Comparison of ENCODE assay signal across 15 cellular contexts in the genomic region with DNA sequence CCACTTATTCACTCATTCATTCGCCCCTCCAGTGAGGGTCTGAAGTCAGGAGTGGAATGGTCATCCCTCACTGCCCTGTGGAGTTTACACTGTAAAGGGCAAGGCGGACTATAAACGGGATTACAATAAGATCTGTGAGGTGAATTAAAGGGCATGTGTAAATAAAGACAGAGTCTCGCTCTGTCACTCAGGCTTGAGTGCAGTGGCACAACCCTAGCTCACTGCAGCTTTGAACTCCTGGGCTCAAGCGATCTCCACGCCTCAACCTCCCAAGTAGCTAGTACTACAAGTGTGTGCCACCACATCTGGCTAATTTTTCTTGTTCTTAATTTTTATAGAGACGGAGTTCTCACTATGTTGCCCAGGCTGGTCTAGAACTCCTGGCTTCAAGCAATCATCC.
"Had no signal": no experiment of that assay in that cellular context is flagged by ENCODE, and none has a peak within 500 bp of the region (broad histone marks: within the 10 kb centered on the region; RNA-seq: fewer than 3 reads in every experiment).

No MANE protein-coding gene starts in this region.

- H3K4me1 ChIP-seq: colonic mucosa, sigmoid colon, spleen had no signal

- ATAC-seq: stimulated activated naive CD8-positive, alpha-beta T cell treated with anti-CD3 and anti-CD28 coated beads, Interleukin-15, amount 100 ng/mL, for 72 hours had no signal

- H3K27me3 Mint-ChIP-seq: activated naive CD4-positive, alpha-beta T cell treated with anti-CD3 and anti-CD28 coated beads, Interleukin-2, amount 50 U/mL, for 24 hours had no signal

- H3K9ac ChIP-seq: neural progenitor cell had no signal

- H3K9me3 ChIP-seq: colonic mucosa, sigmoid colon, spleen, thoracic aorta had no signal

- H3K27me3 ChIP-seq: cardiac muscle cell, colonic mucosa, neural progenitor cell had no signal

- H2AFZ ChIP-seq: neural progenitor cell had no signal

- H3K4me1 Mint-ChIP-seq: activated naive CD4-positive, alpha-beta T cell treated with anti-CD3 and anti-CD28 coated beads, Interleukin-2, amount 50 U/mL, for 24 hours; stimulated activated naive CD8-positive, alpha-beta T cell treated with anti-CD3 and anti-CD28 coated beads, Interleukin-15, amount 100 ng/mL, for 72 hours had no signal

- DNase-seq: activated CD4-positive, alpha-beta T cell treated with anti-CD3 and anti-CD28 coated beads for 1 hour; activated CD4-positive, alpha-beta T cell treated with anti-CD3 and anti-CD28 coated beads, Interleukin-2, amount 50 U/mL, for 48 hours; activated effector memory CD4-positive, alpha-beta T cell treated with Interleukin-2 at 50 U/mL for 16 hours; colonic mucosa; midbrain; sigmoid colon; spleen; stimulated activated naive CD8-positive, alpha-beta T cell treated with anti-CD3 and anti-CD28 coated beads, Interleukin-15, amount 100 ng/mL, for 72 hours had no signal

- H3K9me3 Mint-ChIP-seq: activated naive CD4-positive, alpha-beta T cell treated with anti-CD3 and anti-CD28 coated beads, Interleukin-2, amount 50 U/mL, for 24 hours; neural progenitor cell; stimulated activated naive CD8-positive, alpha-beta T cell treated with anti-CD3 and anti-CD28 coated beads, Interleukin-15, amount 100 ng/mL, for 72 hours; T-helper 1 cell treated with Interleukin-12 subunit alpha and Interleukin-12 subunit beta and Interleukin-4 antibody, amounts not matched to agents 30 μg/mL and 1 μg/mL, for 36 hours had no signal

- H3K4me3 Mint-ChIP-seq: activated naive CD4-positive, alpha-beta T cell treated with anti-CD3 and anti-CD28 coated beads, Interleukin-2, amount 50 U/mL, for 24 hours; neural progenitor cell; stimulated activated naive CD8-positive, alpha-beta T cell treated with anti-CD3 and anti-CD28 coated beads, Interleukin-15, amount 100 ng/mL, for 72 hours; T-helper 1 cell treated with Interleukin-12 subunit alpha and Interleukin-12 subunit beta and Interleukin-4 antibody, amounts not matched to agents 30 μg/mL and 1 μg/mL, for 36 hours had no signal

- H3K27ac Mint-ChIP-seq: activated naive CD4-positive, alpha-beta T cell treated with anti-CD3 and anti-CD28 coated beads, Interleukin-2, amount 50 U/mL, for 24 hours; T-helper 1 cell treated with Interleukin-12 subunit alpha and Interleukin-12 subunit beta and Interleukin-4 antibody, amounts not matched to agents 30 μg/mL and 1 μg/mL, for 36 hours had no signal

- H3K27ac ChIP-seq: cardiac muscle cell, colonic mucosa, sigmoid colon, thoracic aorta, VCaP had no signal

- H3K4me3 ChIP-seq: cardiac muscle cell, colonic mucosa, lung, neural progenitor cell, sigmoid colon, spleen, thoracic aorta had no signal

- H3K36me3 ChIP-seq: cardiac muscle cell, colonic mucosa, neural progenitor cell, sigmoid colon, spleen, thoracic aorta had no signal
